8 cellular contexts compared by ENCODE assay signal in the genomic region with DNA sequence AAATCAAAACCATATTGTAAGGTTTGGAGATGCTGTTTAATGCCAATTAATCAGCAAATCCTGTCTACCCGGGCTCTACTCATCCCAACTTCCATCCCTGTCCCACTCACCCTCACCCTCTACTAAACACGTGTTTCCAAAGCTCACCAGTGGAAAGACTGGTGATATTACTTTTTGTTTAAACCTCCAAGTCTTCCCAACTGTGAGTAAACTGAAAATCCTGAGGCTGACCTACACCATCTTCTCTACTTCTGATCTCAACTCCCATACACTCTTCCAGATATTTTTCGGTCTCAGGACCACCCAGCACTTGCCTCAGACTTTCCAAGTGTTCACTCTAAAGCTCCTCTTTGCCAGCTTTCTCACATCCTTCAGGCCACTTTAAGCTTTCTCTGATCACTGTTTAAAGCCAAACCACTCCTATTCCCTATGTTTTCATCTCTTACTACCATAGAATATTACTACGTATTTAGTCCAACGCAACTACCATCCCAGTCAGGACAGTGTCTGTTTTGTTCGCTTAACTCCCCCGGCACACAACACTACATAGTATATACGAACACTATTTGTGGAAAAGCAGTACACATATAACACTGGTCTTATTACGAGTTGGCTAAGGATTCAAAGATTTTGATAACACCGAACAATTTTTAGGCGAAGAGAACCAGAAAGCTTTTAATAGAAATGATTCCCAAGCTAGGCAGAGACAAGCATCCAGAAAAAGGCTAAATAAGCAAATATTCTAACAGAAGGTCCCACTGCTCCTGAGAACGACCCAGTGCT. TPM values are rescaled to one million over a fixed set of nuclear protein-coding genes. Genes with fewer than 3 reads are reported as not detected.
DNase-seq lines count a peak whose midpoint lies in the region; ATAC-seq, FAIRE-seq and TF ChIP-seq lines count a peak whose summit lies in the region.

No MANE protein-coding gene starts in this region.

- POLR2A ChIA-PET in HEK293 (lab: Yijun Ruan, JAX) (interaction anchor here (0.9 to 1.5 kb wide), 3 partner anchors 9 to 198 kb away, joined by 3 to 4 read pairs (median 3); a partner anchor contains a TSS), WTC11 (lab: Charles Lee) (no interaction called here)

- H3K27ac Mint-ChIP-seq in WTC11: peak overlapping the region; percentile 99
- peak overlapping the region; percentile 97 for H3K27ac Mint-ChIP-seq in glutamatergic neuron (ENCODE audit: unreplicated experiment)

- no peak for TF ChIP-seq CTCF in HEK293 (tag by site-specific recombination; IDR thresholded peaks at IDR 0.05)
- TF ChIP-seq CTCF in WTC11 (IDR thresholded peaks at IDR 0.05): no peak
- TF ChIP-seq CTCF in glutamatergic neuron (IDR thresholded peaks at IDR 0.05; ENCODE audit: partially characterized antibody, unreplicated experiment): no peak

- ATAC-seq in WTC11 (no peak), HG02970 (IDR thresholded peaks at IDR 0.05; ENCODE audit: low FRiP score, unreplicated experiment) (no peak), GM21619 (IDR thresholded peaks at IDR 0.05; ENCODE audit: unreplicated experiment) (no peak)

- H3K4me3 Mint-ChIP-seq in WTC11 (peak overlapping the region; percentile 100), glutamatergic neuron (ENCODE audit: unreplicated experiment) (peak overlapping the region; percentile 100)

- H3K9me3 Mint-ChIP-seq in WTC11 (no peaks in the 10 kb centered on the region), glutamatergic neuron (ENCODE audit: unreplicated experiment) (peaks cover 4% of the 10 kb centered on the region)

- DNase-seq in WTC11 (ENCODE audit: low spot score) (no peak), glutamatergic neuron (no peak), small intestine (no peak), NCI-H1930 (lab: John Stamatoyannopoulos, UW) (no peak), hepatic stellate cell (ENCODE audit: low spot score) (no peak)

- H3K4me1 Mint-ChIP-seq in WTC11 (peaks cover 36% of the 10 kb centered on the region), glutamatergic neuron (ENCODE audit: low read depth, unreplicated experiment) (peaks cover 13% of the 10 kb centered on the region)

- H3K27me3 ChIP-seq in small intestine (ENCODE audit: control insufficient read depth in 2 of 2, insufficient read depth in 2 of 2, low read length in 2 of 2): no peaks in the 10 kb centered on the region

- no peaks in the 10 kb centered on the region for H3K9me3 ChIP-seq in HEK293 (ENCODE audit: control insufficient read depth, insufficient read depth, low read depth, low read length)
- no peaks in the 10 kb centered on the region for H3K9me3 ChIP-seq in small intestine (ENCODE audit: control insufficient read depth, low read depth)

- H3K27me3 Mint-ChIP-seq in WTC11 (ENCODE audit: low read depth): no peaks in the 10 kb centered on the region
- peaks cover 2% of the 10 kb centered on the region for H3K27me3 Mint-ChIP-seq in glutamatergic neuron (ENCODE audit: unreplicated experiment)

- H3K36me3 Mint-ChIP-seq in WTC11 (peaks cover 57% of the 10 kb centered on the region), glutamatergic neuron (ENCODE audit: unreplicated experiment) (no peaks in the 10 kb centered on the region)

- peaks cover 5% of the 10 kb centered on the region; the same call in 1 of the 2 replicates for H3K4me1 ChIP-seq in HEK293 (ENCODE audit: control insufficient read depth, insufficient read depth, low read length)
- peaks cover 0 to 6% of the 10 kb centered on the region in 2 donors for H3K4me1 ChIP-seq in small intestine (ENCODE audit: control insufficient read depth in 2 of 2, insufficient read depth in 1 of 2, low read depth in 1 of 2, low read length in 1 of 2)

- H3K27ac ChIP-seq in HEK293 (ENCODE audit: extremely low read depth, low read depth, low read length): peak overlapping the region; percentile 86
- H3K27ac ChIP-seq in small intestine (ENCODE audit: low read depth in 1 of 2, low read length in 1 of 2): peak overlapping the region; percentile 82 to 94

- CTCF ChIA-PET in HEK293 (lab: Yijun Ruan, JAX): interaction anchor here (0.7 to 1.1 kb wide), 2 partner anchors 114 to 379 kb away, joined by 3 read pairs; no protein-coding TSS in a partner anchor
- CTCF ChIA-PET in WTC11 (lab: Charles Lee): no interaction called here

- peak overlapping the region; percentile 76 for H3K4me3 ChIP-seq in HEK293 (ENCODE audit: low read depth, low read length)
- peak overlapping the region; percentile 51 to 92 for H3K4me3 ChIP-seq in small intestine (ENCODE audit: low read depth in 1 of 2, low read length in 2 of 2)

- H3K36me3 ChIP-seq in HEK293 (ENCODE audit: control insufficient read depth in 2 of 2, insufficient read depth in 1 of 2, low read length in 2 of 2) (peaks cover 42 to 57% of the 10 kb centered on the region in 2 experiments), small intestine (ENCODE audit: control insufficient read depth in 2 of 2, insufficient read depth in 2 of 2, low read length in 2 of 2) (peaks cover 2 to 5% of the 10 kb centered on the region in 2 donors)

- 0 to 1% (median 1%) methylated on average over 12 of the region's 12 CpGs for WGBS in small intestine, 3 donors

- no peak for FAIRE-seq in small intestine (lab: Jason Lieb, UNC)

TF ChIP-seq in HEK293, 187 proteins besides CTCF, POLR2A, EP300 and RAD21 (continues in another document):
- 0 out of 2 replicates have a peak, but pooled peaks have one; percentile 5 for TF ChIP-seq ZNF138 (tag by site-specific recombination; IDR thresholded peaks at IDR 0.05; ENCODE audit: borderline replicate concordance)
- no peak for TF ChIP-seq ZFP41 (tag by site-specific recombination; IDR thresholded peaks at IDR 0.05; ENCODE audit: borderline replicate concordance)
- no peak for TF ChIP-seq ZNF366 (tag by site-specific recombination; conservative IDR thresholded peaks at IDR 0.05)
- TF ChIP-seq ZNF423 (tag by site-specific recombination; IDR thresholded peaks at IDR 0.05): peak; percentile 14; the same call in 1 of the 2 replicates
- TF ChIP-seq ZNF174 (tag by site-specific recombination; IDR thresholded peaks at IDR 0.05): no peak
- 0 out of 2 replicates have a peak, but pooled peaks have one; percentile 12 for TF ChIP-seq ZNF433 (tag by site-specific recombination; IDR thresholded peaks at IDR 0.05; ENCODE audit: low read depth)
- no peak for TF ChIP-seq ZNF785 (tag by site-specific recombination; IDR thresholded peaks at IDR 0.05)
- TF ChIP-seq, protein P1, sequence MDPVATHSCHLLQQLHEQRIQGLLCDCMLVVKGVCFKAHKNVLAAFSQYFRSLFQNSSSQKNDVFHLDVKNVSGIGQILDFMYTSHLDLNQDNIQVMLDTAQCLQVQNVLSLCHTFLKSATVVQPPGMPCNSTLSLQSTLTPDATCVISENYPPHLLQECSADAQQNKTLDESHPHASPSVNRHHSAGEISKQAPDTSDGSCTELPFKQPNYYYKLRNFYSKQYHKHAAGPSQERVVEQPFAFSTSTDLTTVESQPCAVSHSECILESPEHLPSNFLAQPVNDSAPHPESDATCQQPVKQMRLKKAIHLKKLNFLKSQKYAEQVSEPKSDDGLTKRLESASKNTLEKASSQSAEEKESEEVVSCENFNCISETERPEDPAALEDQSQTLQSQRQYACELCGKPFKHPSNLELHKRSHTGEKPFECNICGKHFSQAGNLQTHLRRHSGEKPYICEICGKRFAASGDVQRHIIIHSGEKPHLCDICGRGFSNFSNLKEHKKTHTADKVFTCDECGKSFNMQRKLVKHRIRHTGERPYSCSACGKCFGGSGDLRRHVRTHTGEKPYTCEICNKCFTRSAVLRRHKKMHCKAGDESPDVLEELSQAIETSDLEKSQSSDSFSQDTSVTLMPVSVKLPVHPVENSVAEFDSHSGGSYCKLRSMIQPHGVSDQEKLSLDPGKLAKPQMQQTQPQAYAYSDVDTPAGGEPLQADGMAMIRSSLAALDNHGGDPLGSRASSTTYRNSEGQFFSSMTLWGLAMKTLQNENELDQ (tag by site-specific recombination; IDR thresholded peaks at IDR 0.05; ENCODE audit: low read depth): no peak

TF ChIP-seq in WTC11, 78 proteins besides CTCF, POLR2A, EP300 and RAD21 (continues in another document):
- TF ChIP-seq ZNF416 (CRISPR knock-in tag; IDR thresholded peaks at IDR 0.05): no peak
- 0 out of 2 replicates have a peak, but pooled peaks have one; percentile 54 for TF ChIP-seq PRRX2 (CRISPR knock-in tag; IDR thresholded peaks at IDR 0.05)
- TF ChIP-seq EMX1 (CRISPR knock-in tag; IDR thresholded peaks at IDR 0.05): peak; percentile 76; the same call in 1 of the 2 replicates
- TF ChIP-seq ZNF138 (CRISPR knock-in tag; conservative IDR thresholded peaks at IDR 0.05): no peak

RNA-seq across cellular contexts. Expression of a gene that starts 0.7 kb away (rescaled TPM):
- total RNA-seq in WTC11 (2021) (3,648 to 4,125 TPM (median 4,060 TPM) in 3 replicates), glutamatergic neuron (ENCODE audit: unreplicated experiment) (1,679 TPM)
- 1,000 to 10,000 TPM in 2 of 3 donors, 100 to 1,000 TPM in 1; 708 to 2,664 (median 1,742) TPM for polyA plus RNA-seq in small intestine

RNA-seq across cellular contexts. Expression of a gene that starts 1.2 kb away (rescaled TPM):
- total RNA-seq in WTC11 (2021): 41.1 to 50.2 TPM (median 46.6 TPM) in 3 replicates
- total RNA-seq in glutamatergic neuron (ENCODE audit: unreplicated experiment): 21.8 TPM
- 10 to 100 TPM in 1 of 3 donors, 1 to 10 TPM in 2; 2.5 to 10.7 (median 6.2) TPM for polyA plus RNA-seq in small intestine

RNA-seq across cellular contexts. Expression of a gene that starts 6.4 kb away (rescaled TPM):
- total RNA-seq in WTC11 (2021): 21.1 to 28.7 TPM (median 24.0 TPM) in 3 replicates
- total RNA-seq in glutamatergic neuron (ENCODE audit: unreplicated experiment): 17.6 TPM
- 10 to 100 TPM; 19.7 to 28.5 (median 23.7) TPM for polyA plus RNA-seq in small intestine
